13 cellular contexts compared by ENCODE assay signal in genomic region chr3:66362541-66362941, GRCh38.
DNase-seq lines count a peak whose midpoint lies in the region; ATAC-seq and TF ChIP-seq lines count a peak whose summit lies in the region.
"Had no signal": no experiment of that assay in that cellular context is flagged by ENCODE, and none has a peak within 500 bp of the region (broad histone marks: within the 10 kb centered on the region; RNA-seq: fewer than 3 reads in every experiment).

No MANE protein-coding gene starts in this region.

- no peaks in the 10 kb centered on the region for H3K79me2 ChIP-seq in smooth muscle cell (ENCODE audit: low read depth)

- H3K4me3 ChIP-seq in astrocyte of the spinal cord (ENCODE audit: low read depth, low read length) (no peak overlapping the region), left ventricle myocardium inferior (no peak overlapping the region), smooth muscle cell (no peak overlapping the region)

- TF ChIP-seq CTCF in HFFc6 (IDR thresholded peaks at IDR 0.05) (no peak), astrocyte of the spinal cord (IDR thresholded peaks at IDR 0.05; ENCODE audit: low read depth, low read length) (no peak), left ventricle myocardium inferior (IDR thresholded peaks at IDR 0.05; ENCODE audit: borderline replicate concordance) (no peak), smooth muscle cell (IDR thresholded peaks at IDR 0.05; ENCODE audit: borderline replicate concordance, insufficient read depth, poor library complexity, severe bottlenecking) (no peak), GM10266 (IDR thresholded peaks at IDR 0.05; ENCODE audit: control insufficient read depth, insufficient read depth, low read depth, missing control alignments) (no peak)

- H2AFZ ChIP-seq in smooth muscle cell (ENCODE audit: low read depth), result no peak overlapping the region

- ATAC-seq in GM18502 (IDR thresholded peaks at IDR 0.05; ENCODE audit: poor library complexity, unreplicated experiment) (no peak), GM18498 (IDR thresholded peaks at IDR 0.05; ENCODE audit: unreplicated experiment) (no peak)

- H3K4me1 Mint-ChIP-seq in HFFc6 (ENCODE audit: low read depth), result peaks cover 16% of the 10 kb centered on the region
- H3K4me1 Mint-ChIP-seq: memory B cell had no signal

- H3K27ac ChIP-seq in left ventricle myocardium inferior (replicated peaks), result peak overlapping the region; percentile 79
- H3K27ac ChIP-seq in smooth muscle cell (ENCODE audit: low read depth), result no peak overlapping the region

- peak overlapping the region; percentile 24 for H3K4me2 ChIP-seq in smooth muscle cell

- H3K27ac Mint-ChIP-seq in HFFc6, result no peak overlapping the region
- H3K27ac Mint-ChIP-seq: activated T-helper 1 cell treated with anti-CD3 and anti-CD28 coated beads, Interleukin-12 subunit alpha, Interleukin-12 subunit beta, Interleukin-2, Interleukin-4 antibody, amounts not matched to agents 30 ng/mL and 10 ng/mL and 1 ng/mL, durations not matched to agents 14 hours and 24 hours and 36 hours; memory B cell; stimulated activated naive CD8-positive, alpha-beta T cell treated with anti-CD3 and anti-CD28 coated beads, Interleukin-15, Interleukin-2, amounts not matched to agents 100 ng/mL and 50 ng/mL, for 24 hours; T-helper 2 cell treated with Interferon-gamma antibody and Interleukin-4, amounts not matched to agents 5 μg/mL and 100 μg/mL, for 36 hours had no signal

- H3K27me3 Mint-ChIP-seq in HFFc6 (ENCODE audit: insufficient read depth), result peaks cover 2% of the 10 kb centered on the region; the same call in 1 of the 2 replicates
- H3K27me3 Mint-ChIP-seq: memory B cell; stimulated activated naive CD8-positive, alpha-beta T cell treated with anti-CD3 and anti-CD28 coated beads, Interleukin-15, Interleukin-2, amounts not matched to agents 100 ng/mL and 50 ng/mL, for 24 hours had no signal

- 25% methylated on average over 3 of the region's 3 CpGs for WGBS in smooth muscle cell (ENCODE audit: low lambda C conversion rate)

- no peaks in the 10 kb centered on the region for H3K36me3 Mint-ChIP-seq in HFFc6 (ENCODE audit: low read depth)

- H3K27me3 ChIP-seq in left ventricle myocardium inferior (ENCODE audit: low read depth) (no peaks in the 10 kb centered on the region), smooth muscle cell (ENCODE audit: low read depth) (no peaks in the 10 kb centered on the region)

- peaks cover 62% of the 10 kb centered on the region for H3K4me1 ChIP-seq in left ventricle myocardium inferior
- H3K4me1 ChIP-seq in smooth muscle cell (ENCODE audit: low read depth), result no peaks in the 10 kb centered on the region

- H4K20me1 ChIP-seq in smooth muscle cell (ENCODE audit: low read depth), result peaks cover 3% of the 10 kb centered on the region

- H3K36me3 ChIP-seq in left ventricle myocardium inferior, result no peaks in the 10 kb centered on the region
- H3K36me3 ChIP-seq in smooth muscle cell (ENCODE audit: low read depth), result no peaks in the 10 kb centered on the region

- H3F3A ChIP-seq in smooth muscle cell (ENCODE audit: low read depth), result no peaks in the 10 kb centered on the region

- H3K9ac ChIP-seq in smooth muscle cell (ENCODE audit: low read depth), result no peak overlapping the region

- H3K9me3 ChIP-seq in left ventricle myocardium inferior (replicated peaks) (no peaks in the 10 kb centered on the region), smooth muscle cell (replicated peaks; ENCODE audit: low read depth) (no peaks in the 10 kb centered on the region)

- H3K4me3 Mint-ChIP-seq in HFFc6, result no peak overlapping the region
- H3K4me3 Mint-ChIP-seq: activated T-helper 1 cell treated with anti-CD3 and anti-CD28 coated beads, Interleukin-12 subunit alpha, Interleukin-12 subunit beta, Interleukin-2, Interleukin-4 antibody, amounts not matched to agents 30 ng/mL and 10 ng/mL and 1 ng/mL, durations not matched to agents 14 hours and 24 hours and 36 hours; memory B cell; stimulated activated naive CD8-positive, alpha-beta T cell treated with anti-CD3 and anti-CD28 coated beads, Interleukin-15, Interleukin-2, amounts not matched to agents 100 ng/mL and 50 ng/mL, for 24 hours; T-helper 2 cell treated with Interferon-gamma antibody and Interleukin-4, amounts not matched to agents 5 μg/mL and 100 μg/mL, for 36 hours had no signal

- in situ Hi-C loops in astrocyte of the spinal cord (cut with HindIII; ENCODE audit: low sequenced_read_pairs), result no loop called here

- intact Hi-C loops in left ventricle myocardium inferior (cut with micrococcal nuclease), result no loop called here

- DNase-seq in HFFc6, result peak; percentile 22
- peak; percentile 69 for DNase-seq in astrocyte of the spinal cord (ENCODE audit: low read depth, low spot score)
- no peak for DNase-seq in left ventricle myocardium inferior
- no peak for DNase-seq in smooth muscle cell (lab: John Stamatoyannopoulos, UW; ENCODE audit: unreplicated experiment)
- DNase-seq in superior temporal gyrus (ENCODE audit: extremely low spot score), result no peak
- no peak for DNase-seq in GM10266 (ENCODE audit: extremely low spot score)
- DNase-seq: hippocampal formation had no signal

- H3K9me3 Mint-ChIP-seq in HFFc6, result no peaks in the 10 kb centered on the region
- H3K9me3 Mint-ChIP-seq: activated T-helper 1 cell treated with anti-CD3 and anti-CD28 coated beads, Interleukin-12 subunit alpha, Interleukin-12 subunit beta, Interleukin-2, Interleukin-4 antibody, amounts not matched to agents 30 ng/mL and 10 ng/mL and 1 ng/mL, durations not matched to agents 14 hours and 24 hours and 36 hours; memory B cell; stimulated activated naive CD8-positive, alpha-beta T cell treated with anti-CD3 and anti-CD28 coated beads, Interleukin-15, Interleukin-2, amounts not matched to agents 100 ng/mL and 50 ng/mL, for 24 hours; T-helper 2 cell treated with Interferon-gamma antibody and Interleukin-4, amounts not matched to agents 5 μg/mL and 100 μg/mL, for 36 hours had no signal

Comparison
In these comparisons a context has a peak if more than half of its experiments do, and no peak if none do; other contexts are left out.
1. DNase-seq: peak in HFFc6 (single experiment) and astrocyte of the spinal cord (single experiment); none in left ventricle myocardium inferior (single experiment), smooth muscle cell (single experiment), superior temporal gyrus (single experiment) and GM10266 (single experiment).